15 cellular contexts compared by ENCODE assay signal in genomic region chr16:84086996-84087395, GRCh38. TPM values are rescaled to one million over a fixed set of nuclear protein-coding genes. Genes with fewer than 3 reads are reported as not detected.
A peak's percentile ranks its signal among the peaks of the same experiment; 100 is the strongest.
DNase-seq lines count a peak whose midpoint lies in the region; ATAC-seq and TF ChIP-seq lines count a peak whose summit lies in the region.
"Had no signal": no experiment of that assay in that cellular context is flagged by ENCODE, and none has a peak within 500 bp of the region (broad histone marks: within the 10 kb centered on the region; RNA-seq: fewer than 3 reads in every experiment).

No MANE protein-coding gene starts in this region.

- intact Hi-C loops in left ventricle myocardium superior (cut with micrococcal nuclease) (no loop called here), lower lobe of right lung (cut with DNase I) (no loop called here)

- H3K9me3 Mint-ChIP-seq in glutamatergic neuron (ENCODE audit: unreplicated experiment) = peaks cover 28% of the 10 kb centered on the region

- peaks cover 7% of the 10 kb centered on the region; the same call in 1 of the 2 replicates for H3K79me2 ChIP-seq in DOHH2 (ENCODE audit: control insufficient read depth, low read length)

- H3K9me2 ChIP-seq in DOHH2 (replicated peaks; ENCODE audit: control insufficient read depth, low read length) = no peaks in the 10 kb centered on the region

- H3K27me3 ChIP-seq in cardiac muscle cell = no peaks in the 10 kb centered on the region
- H3K27me3 ChIP-seq in DOHH2 (ENCODE audit: control insufficient read depth, low read length) = no peaks in the 10 kb centered on the region
- no peaks in the 10 kb centered on the region for H3K27me3 ChIP-seq in lower lobe of right lung (ENCODE audit: low read depth)

- peaks cover 21% of the 10 kb centered on the region for H3K27me3 Mint-ChIP-seq in glutamatergic neuron (ENCODE audit: unreplicated experiment)

- H3K36me3 ChIP-seq in cardiac muscle cell (peaks cover 61% of the 10 kb centered on the region), DOHH2 (ENCODE audit: control insufficient read depth, low read length) (peaks cover 82% of the 10 kb centered on the region), lower lobe of right lung (peaks cover 95% of the 10 kb centered on the region)

- no peak for DNase-seq in cardiac muscle cell (ENCODE audit: low read depth in 1 of 2, low spot score in 1 of 2)
- DNase-seq in left ventricle myocardium superior = no peak
- peak; percentile 73 for DNase-seq in NCI-H2171 treated with DMSO at 0.1 percent for 48 hours (lab: John Stamatoyannopoulos, UW)
- peak; percentile 57 for DNase-seq in glutamatergic neuron
- no peak for DNase-seq in lower lobe of right lung
- no peak for DNase-seq in GM20000 (ENCODE audit: low spot score)
- no peak for DNase-seq in stimulated activated naive CD4-positive, alpha-beta T cell treated with Interleukin-2 at 50 U/mL for 16 hours (lab: John Stamatoyannopoulos, UW)
- DNase-seq: KG1, NCI-H187, NCI-H526 treated with DMSO at 0.1 percent for 48 hours had no signal

- H3K4me3 ChIP-seq in cardiac muscle cell = no peak overlapping the region
- no peak overlapping the region for H3K4me3 ChIP-seq in DOHH2 (ENCODE audit: low read length)
- no peak overlapping the region for H3K4me3 ChIP-seq in lower lobe of right lung
- H3K4me3 ChIP-seq: SK-N-MC had no signal

- no peaks in the 10 kb centered on the region for H3K36me3 Mint-ChIP-seq in glutamatergic neuron (ENCODE audit: unreplicated experiment)

- H3K27ac ChIP-seq in cardiac muscle cell = peak overlapping the region; percentile 60
- peak overlapping the region; percentile 85; the same call in 1 of the 2 replicates for H3K27ac ChIP-seq in DOHH2 (ENCODE audit: low read depth, low read length)
- no peak overlapping the region for H3K27ac ChIP-seq in lower lobe of right lung
- H3K27ac ChIP-seq: SK-N-MC had no signal

- no peaks in the 10 kb centered on the region for H3K9me3 ChIP-seq in cardiac muscle cell (ENCODE audit: low read depth)
- H3K9me3 ChIP-seq in DOHH2 (ENCODE audit: control insufficient read depth, insufficient read depth, low read length) = no peaks in the 10 kb centered on the region
- H3K9me3 ChIP-seq in lower lobe of right lung = no peaks in the 10 kb centered on the region

- peaks cover 53% of the 10 kb centered on the region for H3K4me1 Mint-ChIP-seq in glutamatergic neuron (ENCODE audit: low read depth, unreplicated experiment)

- no peaks in the 10 kb centered on the region for H3K4me1 ChIP-seq in cardiac muscle cell (ENCODE audit: low read depth)
- peaks cover 55% of the 10 kb centered on the region for H3K4me1 ChIP-seq in DOHH2 (ENCODE audit: control insufficient read depth, low read length)
- H3K4me1 ChIP-seq in lower lobe of right lung = no peaks in the 10 kb centered on the region

- TF ChIP-seq CTCF in cardiac muscle cell (IDR thresholded peaks at IDR 0.05; ENCODE audit: low read depth, low read length) (no peak), DOHH2 (IDR thresholded peaks at IDR 0.05; ENCODE audit: low read depth, low read length, poor library complexity, severe bottlenecking) (no peak), glutamatergic neuron (IDR thresholded peaks at IDR 0.05; ENCODE audit: partially characterized antibody, unreplicated experiment) (no peak), lower lobe of right lung (IDR thresholded peaks at IDR 0.05) (no peak), GM20000 (IDR thresholded peaks at IDR 0.05; ENCODE audit: extremely low read depth, missing control alignments) (no peak)

- peaks cover 7% of the 10 kb centered on the region; the same call in 1 of the 2 replicates for H3F3A ChIP-seq in DOHH2 (ENCODE audit: control insufficient read depth, insufficient read depth)

- H3K4me3 Mint-ChIP-seq in glutamatergic neuron (ENCODE audit: unreplicated experiment) = peak overlapping the region; percentile 69

- H4K20me1 ChIP-seq in DOHH2 (ENCODE audit: control insufficient read depth, insufficient read depth, low read depth, low read length) = no peaks in the 10 kb centered on the region

- ATAC-seq in left ventricle myocardium superior (no peak), lower lobe of right lung (no peak)

- H3K4me2 ChIP-seq in DOHH2 (ENCODE audit: low read length) = no peak overlapping the region

- peak overlapping the region; percentile 92 for H3K27ac Mint-ChIP-seq in glutamatergic neuron (ENCODE audit: unreplicated experiment)

RNA-seq across cellular contexts. Expression of gene MBTPS1, which starts 29.7 kb away (rescaled TPM):
- 69.7 and 70.1 TPM in 2 replicates for total RNA-seq in cardiac muscle cell
- 61.0 and 64.5 TPM in 2 replicates for polyA plus RNA-seq in cardiac muscle cell
- total RNA-seq in left ventricle myocardium superior = 80.8 TPM
- 105 TPM for total RNA-seq in glutamatergic neuron (ENCODE audit: unreplicated experiment)
- total RNA-seq in lower lobe of right lung = 94.7 TPM

RNA-seq across cellular contexts. Expression of gene SLC38A8, which starts 44.4 kb away (rescaled TPM):
- total RNA-seq in cardiac muscle cell = not detected in 2 replicates
- polyA plus RNA-seq in cardiac muscle cell = not detected in 2 replicates
- 2.0 TPM for total RNA-seq in left ventricle myocardium superior
- not detected for total RNA-seq in glutamatergic neuron (ENCODE audit: unreplicated experiment)
- not detected for total RNA-seq in lower lobe of right lung
- total RNA-seq: A172, H1 had no signal
- polyA plus RNA-seq: BJ had no signal

RNA-seq across cellular contexts. Expression of gene HSDL1, which starts 58.0 kb away (rescaled TPM):
- total RNA-seq in cardiac muscle cell = 51.7 and 58.9 TPM in 2 replicates
- 60.0 and 78.1 TPM in 2 replicates for polyA plus RNA-seq in cardiac muscle cell
- total RNA-seq in left ventricle myocardium superior = 23.2 TPM
- total RNA-seq in glutamatergic neuron (ENCODE audit: unreplicated experiment) = 81.7 TPM
- 22.5 TPM for total RNA-seq in lower lobe of right lung

RNA-seq across cellular contexts. Expression of gene DNAAF1, which starts 58.1 kb away (rescaled TPM):
- 0.51 and 1.3 TPM in 2 replicates for total RNA-seq in cardiac muscle cell
- polyA plus RNA-seq in cardiac muscle cell = 0.82 and 1.1 TPM in 2 replicates
- total RNA-seq in left ventricle myocardium superior = not detected
- 0.56 TPM for total RNA-seq in glutamatergic neuron (ENCODE audit: unreplicated experiment)
- 18.8 TPM for total RNA-seq in lower lobe of right lung
- polyA plus RNA-seq: BJ had no signal

Comparison
In these comparisons a context has a peak if more than half of its experiments do, and no peak if none do; other contexts are left out.
1. DNase-seq: peak in NCI-H2171 treated with DMSO at 0.1 percent for 48 hours (single experiment) and glutamatergic neuron (single experiment); none in cardiac muscle cell (0 of 2), left ventricle myocardium superior (single experiment), lower lobe of right lung (single experiment), GM20000 (single experiment) and stimulated activated naive CD4-positive, alpha-beta T cell treated with Interleukin-2 at 50 U/mL for 16 hours (single experiment).